In genomic region chr3:141810161-141810560, GRCh38 we compare ENCODE assay signal across 30 cellular contexts. TPM values are rescaled to one million over a fixed set of nuclear protein-coding genes. Genes with fewer than 3 reads are reported as not detected.
"Had no signal": no experiment of that assay in that cellular context is flagged by ENCODE, and none has a peak within 500 bp of the region (broad histone marks: within the 10 kb centered on the region; RNA-seq: fewer than 3 reads in every experiment).

No MANE protein-coding gene starts in this region.

- H3K27ac ChIP-seq: coronary artery, dorsolateral prefrontal cortex, esophagus muscularis mucosa, gastrocnemius medialis, heart right ventricle, left lung, lower lobe of right lung had no signal

- H3K36me3 ChIP-seq: esophagus muscularis mucosa, gastrocnemius medialis, heart right ventricle, left lung, lower lobe of right lung had no signal

- H3K36me3 Mint-ChIP-seq: naive B cell had no signal

- H3K9me3 ChIP-seq: esophagus muscularis mucosa, gastrocnemius medialis, left lung, lower lobe of right lung, mucosa of descending colon had no signal

- H3K4me1 Mint-ChIP-seq: naive B cell had no signal

- H3K4me3 ChIP-seq: coronary artery, dorsolateral prefrontal cortex, esophagus muscularis mucosa, gastrocnemius medialis, heart right ventricle, left lung, lower lobe of right lung, mucosa of descending colon had no signal

- H3K4me3 Mint-ChIP-seq: mesothelial cell of epicardium, naive B cell had no signal

- H3K27me3 Mint-ChIP-seq: naive B cell had no signal

- H3K27me3 ChIP-seq: dorsolateral prefrontal cortex, esophagus muscularis mucosa, gastrocnemius medialis, heart right ventricle, left lung had no signal

- H3K27ac Mint-ChIP-seq: mesothelial cell of epicardium had no signal

- FAIRE-seq: colon, endothelial cell of umbilical vein, islet of Langerhans, keratinocyte had no signal

- ATAC-seq: gastrocnemius medialis, heart right ventricle, left cardiac atrium, left lung, left ventricle myocardium superior, lower lobe of right lung, mucosa of descending colon had no signal

- DNase-seq: dermis blood vessel endothelial cell; dorsolateral prefrontal cortex; effector CD4-positive, alpha-beta T cell; effector memory CD4-positive, alpha-beta T cell; foreskin melanocyte; gastrocnemius medialis; glutamatergic neuron; heart right ventricle; hippocampal formation; left cardiac atrium; left lung; left ventricle myocardium superior; lower lobe of right lung; mesenchymal stem cell; mucosa of descending colon; naive B cell had no signal

- H3K4me1 ChIP-seq: esophagus muscularis mucosa, gastrocnemius medialis, heart right ventricle, left lung, lower lobe of right lung had no signal

RNA-seq across cellular contexts. Expression of gene GRK7, which starts 47.0 kb away (rescaled TPM):
- total RNA-seq: dermis blood vessel endothelial cell, endothelial cell of umbilical vein, epithelial cell of proximal tubule, fibroblast of villous mesenchyme, glomerular endothelial cell, kidney epithelial cell, left cardiac atrium, left lung, left ventricle myocardium superior, lower lobe of right lung, lung microvascular endothelial cell, mesenteric fat pad, mesothelial cell of epicardium, mucosa of descending colon had no signal
- polyA plus RNA-seq: endothelial cell of umbilical vein, fibroblast of lung, keratinocyte had no signal
